Comparison of ENCODE assay signal across 1 cellular context in genomic region chr6:14848019-14848418, GRCh38.
TF ChIP-seq lines count a peak whose summit lies in the region.

No MANE protein-coding gene starts in this region.

TF ChIP-seq in GM23338, 12 proteins besides CTCF, POLR2A, EP300 and RAD21 (continued from another document):
- TF ChIP-seq, protein P1, sequence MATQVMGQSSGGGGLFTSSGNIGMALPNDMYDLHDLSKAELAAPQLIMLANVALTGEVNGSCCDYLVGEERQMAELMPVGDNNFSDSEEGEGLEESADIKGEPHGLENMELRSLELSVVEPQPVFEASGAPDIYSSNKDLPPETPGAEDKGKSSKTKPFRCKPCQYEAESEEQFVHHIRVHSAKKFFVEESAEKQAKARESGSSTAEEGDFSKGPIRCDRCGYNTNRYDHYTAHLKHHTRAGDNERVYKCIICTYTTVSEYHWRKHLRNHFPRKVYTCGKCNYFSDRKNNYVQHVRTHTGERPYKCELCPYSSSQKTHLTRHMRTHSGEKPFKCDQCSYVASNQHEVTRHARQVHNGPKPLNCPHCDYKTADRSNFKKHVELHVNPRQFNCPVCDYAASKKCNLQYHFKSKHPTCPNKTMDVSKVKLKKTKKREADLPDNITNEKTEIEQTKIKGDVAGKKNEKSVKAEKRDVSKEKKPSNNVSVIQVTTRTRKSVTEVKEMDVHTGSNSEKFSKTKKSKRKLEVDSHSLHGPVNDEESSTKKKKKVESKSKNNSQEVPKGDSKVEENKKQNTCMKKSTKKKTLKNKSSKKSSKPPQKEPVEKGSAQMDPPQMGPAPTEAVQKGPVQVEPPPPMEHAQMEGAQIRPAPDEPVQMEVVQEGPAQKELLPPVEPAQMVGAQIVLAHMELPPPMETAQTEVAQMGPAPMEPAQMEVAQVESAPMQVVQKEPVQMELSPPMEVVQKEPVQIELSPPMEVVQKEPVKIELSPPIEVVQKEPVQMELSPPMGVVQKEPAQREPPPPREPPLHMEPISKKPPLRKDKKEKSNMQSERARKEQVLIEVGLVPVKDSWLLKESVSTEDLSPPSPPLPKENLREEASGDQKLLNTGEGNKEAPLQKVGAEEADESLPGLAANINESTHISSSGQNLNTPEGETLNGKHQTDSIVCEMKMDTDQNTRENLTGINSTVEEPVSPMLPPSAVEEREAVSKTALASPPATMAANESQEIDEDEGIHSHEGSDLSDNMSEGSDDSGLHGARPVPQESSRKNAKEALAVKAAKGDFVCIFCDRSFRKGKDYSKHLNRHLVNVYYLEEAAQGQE (IDR thresholded peaks at IDR 0.05; ENCODE audit: unreplicated experiment): no peak
- TF ChIP-seq STAT1 (IDR thresholded peaks at IDR 0.05; ENCODE audit: unreplicated experiment) (no peak), ZNF114 (CRISPR knock-in tag; IDR thresholded peaks at IDR 0.05) (no peak), NANOG (IDR thresholded peaks at IDR 0.05; ENCODE audit: borderline replicate concordance) (no peak), POLR2AphosphoS5 (IDR thresholded peaks at IDR 0.05; ENCODE audit: low read depth) (no peak), CREB1 (CRISPR knock-in tag; IDR thresholded peaks at IDR 0.05; ENCODE audit: low read depth) (no peak)
